ENCODE assay signal across 25 cellular contexts in the genomic region with DNA sequence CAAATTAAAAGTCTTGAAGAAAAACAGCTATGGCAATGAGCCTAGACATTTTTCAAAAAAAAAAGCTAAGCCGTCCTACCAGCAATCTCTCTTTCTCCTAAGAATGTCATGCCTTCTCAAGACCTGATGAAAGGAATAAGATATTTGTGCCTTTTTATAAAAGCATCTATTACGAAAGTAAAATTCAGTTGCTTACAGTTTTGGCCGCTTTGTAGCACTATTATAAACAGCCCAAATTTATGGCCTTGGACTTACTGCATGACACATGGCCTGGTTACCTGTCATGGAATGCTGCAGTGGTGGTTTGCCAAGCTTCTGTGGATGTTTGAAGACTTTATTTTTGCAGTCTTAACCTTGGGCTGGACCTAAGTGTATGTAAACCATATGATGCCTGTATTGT.
"Had no signal": no experiment of that assay in that cellular context is flagged by ENCODE, and none has a peak within 500 bp of the region (broad histone marks: within the 10 kb centered on the region; RNA-seq: fewer than 3 reads in every experiment).

No MANE protein-coding gene starts in this region.

- H3K4me1 ChIP-seq: colonic mucosa, left ventricle myocardium inferior, suprapubic skin had no signal

- DNase-seq: activated B cell treated with CpG ODN at 0.5 μM for 24 hours; activated CD4-positive, alpha-beta T cell treated with anti-CD3 and anti-CD28 coated beads for 36 hours; activated CD4-positive, alpha-beta T cell treated with anti-CD3 and anti-CD28 coated beads, Interleukin-2, amount 50 U/mL, for 4 hours; activated CD8-positive, alpha-beta memory T cell treated with anti-CD3 and anti-CD28 coated beads for 24 hours; activated CD8-positive, alpha-beta memory T cell treated with anti-CD3 and anti-CD28 coated beads, Interleukin-2, amount 50 U/mL, for 4 hours; activated naive CD4-positive, alpha-beta T cell; activated T-cell treated with anti-CD3 and anti-CD28 coated beads, Interleukin-2, amount 50 U/mL, for 24 hours; amniotic stem cell; colonic mucosa; dorsolateral prefrontal cortex; effector memory CD8-positive, alpha-beta T cell; foreskin fibroblast; immature natural killer cell; left ventricle myocardium inferior; occipital lobe; posterior cingulate gyrus; stimulated activated CD4-positive, alpha-beta T cell treated with anti-CD3 and anti-CD28 coated beads, Interleukin-15, amount 100 ng/mL, for 24 hours; stomach; T1000 had no signal

- FAIRE-seq: bronchial epithelial cell had no signal

- H3K27ac ChIP-seq: colonic mucosa, dorsolateral prefrontal cortex, left ventricle myocardium inferior, suprapubic skin had no signal

- H3K27me3 ChIP-seq: colonic mucosa, dorsolateral prefrontal cortex, stomach, suprapubic skin had no signal

- H3K36me3 ChIP-seq: colonic mucosa had no signal

- ATAC-seq: activated CD4-positive, alpha-beta T cell treated with anti-CD3 and anti-CD28 coated beads for 36 hours; activated T-helper 17 cell treated with anti-CD3 and anti-CD28 coated beads, Interleukin-2, amount 50 U/mL, for 72 hours; effector memory CD8-positive, alpha-beta T cell; sciatic nerve; stimulated activated memory B cell treated with anti-CD40 and anti-IgM and Interleukin-4, amounts not matched to agents 10 μg/mL and 1 μg/mL and 100 μg/mL, for 72 hours had no signal

- H3K4me3 ChIP-seq: colonic mucosa, dorsolateral prefrontal cortex, left ventricle myocardium inferior, smooth muscle cell, stomach, suprapubic skin had no signal

- H3K9me3 ChIP-seq: colonic mucosa, left ventricle myocardium inferior, stomach, suprapubic skin had no signal
